8 cellular contexts compared by ENCODE assay signal in genomic region chrX:20224814-20225487, GRCh38. TPM values are rescaled to one million over a fixed set of nuclear protein-coding genes. Genes with fewer than 3 reads are reported as not detected.
DNase-seq lines count a peak whose midpoint lies in the region; ATAC-seq and TF ChIP-seq lines count a peak whose summit lies in the region.

No MANE protein-coding gene starts in this region.

- H3K4me1 ChIP-seq in HAP-1, result peaks cover 3% of the 10 kb centered on the region

- in situ Hi-C loops in HAP-1 (cut with MboI; ENCODE audit: low sequenced_read_pairs), result no loop called here

- ATAC-seq in activated CD8-positive, alpha-beta T cell treated with anti-CD3 and anti-CD28 coated beads for 36 hours, result peak; percentile 95
- no peak for ATAC-seq in activated CD8-positive, alpha-beta T cell treated with anti-CD3 and anti-CD28 coated beads, Interleukin-2, amount 10 ng/mL, durations not matched to agents 7 days and 5 days
- ATAC-seq in HG02623 (IDR thresholded peaks at IDR 0.05; ENCODE audit: unreplicated experiment), result peak; percentile 78

- no peaks in the 10 kb centered on the region for H3K9me3 ChIP-seq in HAP-1

- intact Hi-C loops in activated CD8-positive, alpha-beta T cell treated with anti-CD3 and anti-CD28 coated beads for 36 hours (cut with micrococcal nuclease), result no loop called here

- peak; percentile 13 for DNase-seq in activated CD8-positive, alpha-beta T cell treated with anti-CD3 and anti-CD28 coated beads for 36 hours
- DNase-seq in activated CD8-positive, alpha-beta T cell treated with anti-CD3 and anti-CD28 coated beads, Interleukin-2, amount 10 ng/mL, durations not matched to agents 7 days and 5 days, result no peak
- DNase-seq in osteocyte (ENCODE audit: extremely low spot score, unreplicated experiment) (no peak), HAP-1 (ENCODE audit: low spot score in 2 of 2) (no peak), NCI-H510A treated with DMSO at 0.1 percent for 48 hours (lab: John Stamatoyannopoulos, UW) (no peak), 8988T (no peak)

- H3K4me1 Mint-ChIP-seq in activated CD8-positive, alpha-beta T cell treated with anti-CD3 and anti-CD28 coated beads for 36 hours (ENCODE audit: low read depth), result peaks cover 60% of the 10 kb centered on the region
- H3K4me1 Mint-ChIP-seq in activated CD8-positive, alpha-beta T cell treated with anti-CD3 and anti-CD28 coated beads, Interleukin-2, amount 10 ng/mL, durations not matched to agents 7 days and 5 days (ENCODE audit: low read depth), result peaks cover 21% of the 10 kb centered on the region
- peaks cover 24% of the 10 kb centered on the region for H3K4me1 Mint-ChIP-seq in T-helper 1 cell treated with Interleukin-12 subunit alpha and Interleukin-12 subunit beta and Interleukin-4 antibody, amounts not matched to agents 30 μg/mL and 1 μg/mL, for 36 hours (ENCODE audit: low read depth)
- peaks cover 7% of the 10 kb centered on the region for H3K4me1 Mint-ChIP-seq in osteocyte (ENCODE audit: unreplicated experiment)

- no peak overlapping the region for H3K4me3 ChIP-seq in HAP-1

- H3K36me3 ChIP-seq in HAP-1 (replicated peaks), result no peaks in the 10 kb centered on the region

- peak overlapping the region; percentile 85 for H3K27ac Mint-ChIP-seq in activated CD8-positive, alpha-beta T cell treated with anti-CD3 and anti-CD28 coated beads for 36 hours
- no peak overlapping the region for H3K27ac Mint-ChIP-seq in activated CD8-positive, alpha-beta T cell treated with anti-CD3 and anti-CD28 coated beads, Interleukin-2, amount 10 ng/mL, durations not matched to agents 7 days and 5 days
- H3K27ac Mint-ChIP-seq in T-helper 1 cell treated with Interleukin-12 subunit alpha and Interleukin-12 subunit beta and Interleukin-4 antibody, amounts not matched to agents 30 μg/mL and 1 μg/mL, for 36 hours, result peak overlapping the region; percentile 54
- peak overlapping the region; percentile 68 for H3K27ac Mint-ChIP-seq in osteocyte (ENCODE audit: unreplicated experiment)

- POLR2A ChIA-PET in activated CD8-positive, alpha-beta T cell treated with anti-CD3 and anti-CD28 coated beads for 36 hours (lab: Charles Lee), result no interaction called here
- POLR2A ChIA-PET in activated CD8-positive, alpha-beta T cell treated with anti-CD3 and anti-CD28 coated beads, Interleukin-2, amount 10 ng/mL, durations not matched to agents 7 days and 5 days (lab: Charles Lee), result interaction anchor here (0.6 kb wide), 1 partner anchor 14 kb away, joined by 3 read pairs; no protein-coding TSS in a partner anchor

- CTCF ChIA-PET in activated CD8-positive, alpha-beta T cell treated with anti-CD3 and anti-CD28 coated beads for 36 hours (lab: Charles Lee), result no interaction called here
- CTCF ChIA-PET in activated CD8-positive, alpha-beta T cell treated with anti-CD3 and anti-CD28 coated beads, Interleukin-2, amount 10 ng/mL, durations not matched to agents 7 days and 5 days (lab: Charles Lee), result no interaction called here

- no peak for TF ChIP-seq CTCF in activated CD8-positive, alpha-beta T cell treated with anti-CD3 and anti-CD28 coated beads for 36 hours (IDR thresholded peaks at IDR 0.05)
- TF ChIP-seq CTCF in osteocyte (IDR thresholded peaks at IDR 0.05), result no peak

- H3K27me3 ChIP-seq in HAP-1 (ENCODE audit: low read depth), result no peaks in the 10 kb centered on the region

- H3K27me3 Mint-ChIP-seq in activated CD8-positive, alpha-beta T cell treated with anti-CD3 and anti-CD28 coated beads for 36 hours, result no peaks in the 10 kb centered on the region
- no peaks in the 10 kb centered on the region for H3K27me3 Mint-ChIP-seq in activated CD8-positive, alpha-beta T cell treated with anti-CD3 and anti-CD28 coated beads, Interleukin-2, amount 10 ng/mL, durations not matched to agents 7 days and 5 days (ENCODE audit: low read depth)
- H3K27me3 Mint-ChIP-seq in T-helper 1 cell treated with Interleukin-12 subunit alpha and Interleukin-12 subunit beta and Interleukin-4 antibody, amounts not matched to agents 30 μg/mL and 1 μg/mL, for 36 hours (ENCODE audit: low read depth), result no peaks in the 10 kb centered on the region
- no peaks in the 10 kb centered on the region for H3K27me3 Mint-ChIP-seq in osteocyte (ENCODE audit: unreplicated experiment)

- peaks cover 25% of the 10 kb centered on the region for H3K36me3 Mint-ChIP-seq in activated CD8-positive, alpha-beta T cell treated with anti-CD3 and anti-CD28 coated beads for 36 hours (ENCODE audit: low read depth)
- peaks cover 44% of the 10 kb centered on the region for H3K36me3 Mint-ChIP-seq in activated CD8-positive, alpha-beta T cell treated with anti-CD3 and anti-CD28 coated beads, Interleukin-2, amount 10 ng/mL, durations not matched to agents 7 days and 5 days (ENCODE audit: low read depth)
- H3K36me3 Mint-ChIP-seq in T-helper 1 cell treated with Interleukin-12 subunit alpha and Interleukin-12 subunit beta and Interleukin-4 antibody, amounts not matched to agents 30 μg/mL and 1 μg/mL, for 36 hours (ENCODE audit: low read depth), result peaks cover 30% of the 10 kb centered on the region
- peaks cover 5% of the 10 kb centered on the region for H3K36me3 Mint-ChIP-seq in osteocyte (ENCODE audit: unreplicated experiment)

- no peak overlapping the region for H3K4me3 Mint-ChIP-seq in activated CD8-positive, alpha-beta T cell treated with anti-CD3 and anti-CD28 coated beads for 36 hours
- H3K4me3 Mint-ChIP-seq in activated CD8-positive, alpha-beta T cell treated with anti-CD3 and anti-CD28 coated beads, Interleukin-2, amount 10 ng/mL, durations not matched to agents 7 days and 5 days, result no peak overlapping the region
- H3K4me3 Mint-ChIP-seq in T-helper 1 cell treated with Interleukin-12 subunit alpha and Interleukin-12 subunit beta and Interleukin-4 antibody, amounts not matched to agents 30 μg/mL and 1 μg/mL, for 36 hours, result no peak overlapping the region
- H3K4me3 Mint-ChIP-seq in osteocyte (ENCODE audit: unreplicated experiment), result no peak overlapping the region

- H3K9me3 Mint-ChIP-seq in activated CD8-positive, alpha-beta T cell treated with anti-CD3 and anti-CD28 coated beads for 36 hours, result peaks cover 1% of the 10 kb centered on the region
- H3K9me3 Mint-ChIP-seq in activated CD8-positive, alpha-beta T cell treated with anti-CD3 and anti-CD28 coated beads, Interleukin-2, amount 10 ng/mL, durations not matched to agents 7 days and 5 days (ENCODE audit: insufficient read depth), result no peaks in the 10 kb centered on the region
- H3K9me3 Mint-ChIP-seq in T-helper 1 cell treated with Interleukin-12 subunit alpha and Interleukin-12 subunit beta and Interleukin-4 antibody, amounts not matched to agents 30 μg/mL and 1 μg/mL, for 36 hours, result no peaks in the 10 kb centered on the region
- H3K9me3 Mint-ChIP-seq in osteocyte (ENCODE audit: unreplicated experiment), result peaks cover 11% of the 10 kb centered on the region

RNA-seq across cellular contexts. Expression of gene RPS6KA3, which starts 41.8 kb away (rescaled TPM):
- 10 to 100 TPM; 52.6 to 56.9 TPM for total RNA-seq in activated CD8-positive, alpha-beta T cell treated with anti-CD3 and anti-CD28 coated beads for 36 hours
- 10 to 100 TPM; 80.2 to 82.0 TPM for total RNA-seq in activated CD8-positive, alpha-beta T cell treated with anti-CD3 and anti-CD28 coated beads, Interleukin-2, amount 10 ng/mL, durations not matched to agents 7 days and 5 days
- 21.8 TPM in 2 replicates for total RNA-seq in osteocyte
